Comparison of ENCODE assay signal across 25 cellular contexts in genomic region chr7:45104844-45105587, GRCh38. TPM values are rescaled to one million over a fixed set of nuclear protein-coding genes. Genes with fewer than 3 reads are reported as not detected.
DNase-seq lines count a peak whose midpoint lies in the region; ATAC-seq and TF ChIP-seq lines count a peak whose summit lies in the region.
"Had no signal": no experiment of that assay in that cellular context is flagged by ENCODE, and none has a peak within 500 bp of the region (broad histone marks: within the 10 kb centered on the region; RNA-seq: fewer than 3 reads in every experiment).

No MANE protein-coding gene starts in this region.

- H3K4me1 ChIP-seq in endodermal cell (ENCODE audit: control insufficient read depth, insufficient read depth, low read length) = no peaks in the 10 kb centered on the region

- ATAC-seq in activated CD4-positive, CD25-positive, alpha-beta regulatory T cell treated with anti-CD3 and anti-CD28 coated beads, Interleukin-2, amount 50 U/mL, for 24 hours = no peak
- no peak for ATAC-seq in stimulated activated naive CD8-positive, alpha-beta T cell treated with anti-CD3 and anti-CD28 coated beads, Interleukin-15, Interleukin-2, amounts not matched to agents 100 U/mL and 50 U/mL, for 24 hours
- ATAC-seq in GM21528 (IDR thresholded peaks at IDR 0.05; ENCODE audit: low FRiP score, unreplicated experiment) = no peak
- ATAC-seq: CD8-positive, alpha-beta T cell; PC-3 had no signal

- no peaks in the 10 kb centered on the region for H3K27me3 Mint-ChIP-seq in stimulated activated naive CD8-positive, alpha-beta T cell treated with anti-CD3 and anti-CD28 coated beads, Interleukin-15, Interleukin-2, amounts not matched to agents 100 ng/mL and 50 ng/mL, for 24 hours
- H3K27me3 Mint-ChIP-seq in endodermal cell (ENCODE audit: insufficient read depth) = no peaks in the 10 kb centered on the region
- no peaks in the 10 kb centered on the region for H3K27me3 Mint-ChIP-seq in activated naive CD4-positive, alpha-beta T cell treated with anti-CD3 and anti-CD28 coated beads for 36 hours (ENCODE audit: low read depth)
- H3K27me3 Mint-ChIP-seq: IgD-negative memory B cell had no signal

- H3K9ac ChIP-seq in endodermal cell (ENCODE audit: extremely low read depth, low read length, poor library complexity, severe bottlenecking) = no peak overlapping the region

- H3K9me3 Mint-ChIP-seq in stimulated activated naive CD8-positive, alpha-beta T cell treated with anti-CD3 and anti-CD28 coated beads, Interleukin-15, Interleukin-2, amounts not matched to agents 100 ng/mL and 50 ng/mL, for 24 hours = no peaks in the 10 kb centered on the region
- no peaks in the 10 kb centered on the region for H3K9me3 Mint-ChIP-seq in endodermal cell
- H3K9me3 Mint-ChIP-seq in activated naive CD4-positive, alpha-beta T cell treated with anti-CD3 and anti-CD28 coated beads for 36 hours = no peaks in the 10 kb centered on the region
- H3K9me3 Mint-ChIP-seq: CD8-positive, alpha-beta T cell; IgD-negative memory B cell had no signal

- H3K27me3 ChIP-seq in endodermal cell (ENCODE audit: control insufficient read depth, insufficient read depth, low read length, poor library complexity, severe bottlenecking) = no peaks in the 10 kb centered on the region

- no peak for TF ChIP-seq CTCF in endodermal cell (conservative IDR thresholded peaks at IDR 0.05)

- peaks cover 39% of the 10 kb centered on the region for H3K4me1 Mint-ChIP-seq in stimulated activated naive CD8-positive, alpha-beta T cell treated with anti-CD3 and anti-CD28 coated beads, Interleukin-15, Interleukin-2, amounts not matched to agents 100 ng/mL and 50 ng/mL, for 24 hours (ENCODE audit: low read depth)
- H3K4me1 Mint-ChIP-seq in endodermal cell = peaks cover 2% of the 10 kb centered on the region
- peaks cover 33% of the 10 kb centered on the region for H3K4me1 Mint-ChIP-seq in activated naive CD4-positive, alpha-beta T cell treated with anti-CD3 and anti-CD28 coated beads for 36 hours (ENCODE audit: low read depth)

- no peak overlapping the region for H3K4me3 Mint-ChIP-seq in stimulated activated naive CD8-positive, alpha-beta T cell treated with anti-CD3 and anti-CD28 coated beads, Interleukin-15, Interleukin-2, amounts not matched to agents 100 ng/mL and 50 ng/mL, for 24 hours
- H3K4me3 Mint-ChIP-seq in endodermal cell = no peak overlapping the region
- H3K4me3 Mint-ChIP-seq in activated naive CD4-positive, alpha-beta T cell treated with anti-CD3 and anti-CD28 coated beads for 36 hours = no peak overlapping the region
- H3K4me3 Mint-ChIP-seq: CD8-positive, alpha-beta T cell; IgD-negative memory B cell had no signal

- H3K4me3 ChIP-seq in endodermal cell (ENCODE audit: low read length) = no peak overlapping the region

- peaks cover 67% of the 10 kb centered on the region for H3K36me3 Mint-ChIP-seq in stimulated activated naive CD8-positive, alpha-beta T cell treated with anti-CD3 and anti-CD28 coated beads, Interleukin-15, Interleukin-2, amounts not matched to agents 100 ng/mL and 50 ng/mL, for 24 hours (ENCODE audit: low read depth)
- peaks cover 75% of the 10 kb centered on the region for H3K36me3 Mint-ChIP-seq in endodermal cell (ENCODE audit: low read depth)
- peaks cover 42% of the 10 kb centered on the region for H3K36me3 Mint-ChIP-seq in activated naive CD4-positive, alpha-beta T cell treated with anti-CD3 and anti-CD28 coated beads for 36 hours (ENCODE audit: low read depth)
- H3K36me3 Mint-ChIP-seq: IgD-negative memory B cell had no signal

- CTCF ChIA-PET in activated naive CD4-positive, alpha-beta T cell treated with anti-CD3 and anti-CD28 coated beads for 36 hours (lab: Charles Lee) = interaction anchor here (0.6 to 0.8 kb wide), 2 partner anchors 12 to 62 kb away, joined by 3 to 4 read pairs; no protein-coding TSS in a partner anchor

- H3K36me3 ChIP-seq in endodermal cell (ENCODE audit: control insufficient read depth, insufficient read depth, low read length) = peaks cover 90% of the 10 kb centered on the region

- 94 to 99% methylated on average over 8 to 12 of the region's 12 CpGs for WGBS in endodermal cell (ENCODE audit: insufficient coverage in 1 of 2, insufficient read length in 1 of 2), 2 experiments

- DNase-seq in activated CD4-positive, CD25-positive, alpha-beta regulatory T cell treated with anti-CD3 and anti-CD28 coated beads, Interleukin-2, amount 50 U/mL, for 72 hours = peak; percentile 22
- DNase-seq in stimulated activated naive CD8-positive, alpha-beta T cell treated with anti-CD3 and anti-CD28 coated beads, Interleukin-15, Interleukin-2, amounts not matched to agents 100 U/mL and 50 U/mL, for 24 hours = no peak
- peak; percentile 21 for DNase-seq in endodermal cell
- DNase-seq in activated naive CD4-positive, alpha-beta T cell treated with anti-CD3 and anti-CD28 coated beads for 36 hours = no peak
- DNase-seq in stimulated activated naive CD4-positive, alpha-beta T cell treated with Interleukin-2 at 50 U/mL for 16 hours (lab: John Stamatoyannopoulos, UW) = no peak
- DNase-seq: 8988T; AML-193; C1 segment of cervical spinal cord; CD8-positive, alpha-beta T cell; DMS153; Karpas-422; NCI-H1048; NCI-H1417 treated with DMSO at 0.1 percent for 48 hours; NCI-H187; NCI-H446; NCI-H526; PC-3; SHP77 treated with DMSO at 0.1 percent for 48 hours had no signal

- no peaks in the 10 kb centered on the region for H3K9me3 ChIP-seq in endodermal cell (ENCODE audit: control insufficient read depth, low read length)

- peak overlapping the region; percentile 58 for H3K27ac Mint-ChIP-seq in stimulated activated naive CD8-positive, alpha-beta T cell treated with anti-CD3 and anti-CD28 coated beads, Interleukin-15, Interleukin-2, amounts not matched to agents 100 ng/mL and 50 ng/mL, for 24 hours
- no peak overlapping the region for H3K27ac Mint-ChIP-seq in endodermal cell
- H3K27ac Mint-ChIP-seq in activated naive CD4-positive, alpha-beta T cell treated with anti-CD3 and anti-CD28 coated beads for 36 hours = no peak overlapping the region

- intact Hi-C loops in activated naive CD4-positive, alpha-beta T cell treated with anti-CD3 and anti-CD28 coated beads for 36 hours (cut with micrococcal nuclease) = no loop called here

- no peak overlapping the region for H3K27ac ChIP-seq in endodermal cell (ENCODE audit: low read depth, low read length)

RNA-seq across cellular contexts. Expression of gene TBRG4, which starts 6.5 kb away (rescaled TPM):
- total RNA-seq in endodermal cell = 10 to 100 TPM; 66.7 to 95.9 TPM
- 52.1 TPM for polyA plus RNA-seq in endodermal cell (2013, experiment 1 of 2)
- 54.2 TPM for polyA plus RNA-seq in endodermal cell (2013, experiment 2 of 2)
- total RNA-seq in activated naive CD4-positive, alpha-beta T cell treated with anti-CD3 and anti-CD28 coated beads for 36 hours = 100 to 1,000 TPM; 127 to 136 TPM

RNA-seq across cellular contexts. Expression of gene NACAD, which starts 16.2 kb away (rescaled TPM):
- 1 to 10 TPM; 5.8 to 6.7 TPM for total RNA-seq in endodermal cell
- polyA plus RNA-seq in endodermal cell (2013, experiment 1 of 2) = 25.0 TPM
- polyA plus RNA-seq in endodermal cell (2013, experiment 2 of 2) = 21.5 TPM
- total RNA-seq in activated naive CD4-positive, alpha-beta T cell treated with anti-CD3 and anti-CD28 coated beads for 36 hours = under 1 TPM; 0.05 TPM
- total RNA-seq: MCF 10A had no signal
- polyA plus RNA-seq: IgD-negative memory B cell had no signal

RNA-seq across cellular contexts. Expression of gene RAMP3, which starts 52.6 kb away (rescaled TPM):
- not detected for total RNA-seq in endodermal cell
- polyA plus RNA-seq in endodermal cell (2013, experiment 1 of 2) = not detected
- not detected for polyA plus RNA-seq in endodermal cell (2013, experiment 2 of 2)
- not detected for total RNA-seq in activated naive CD4-positive, alpha-beta T cell treated with anti-CD3 and anti-CD28 coated beads for 36 hours
- total RNA-seq: CD8-positive, alpha-beta T cell; Daoy; MCF 10A; PC-3 had no signal
- polyA plus RNA-seq: AG04450, IgD-negative memory B cell had no signal

Comparison
In these comparisons a context has a peak if more than half of its experiments do, and no peak if none do; other contexts are left out.
1. DNase-seq: peak in activated CD4-positive, CD25-positive, alpha-beta regulatory T cell treated with anti-CD3 and anti-CD28 coated beads, Interleukin-2, amount 50 U/mL, for 72 hours (single experiment) and endodermal cell (single experiment); none in stimulated activated naive CD8-positive, alpha-beta T cell treated with anti-CD3 and anti-CD28 coated beads, Interleukin-15, Interleukin-2, amounts not matched to agents 100 U/mL and 50 U/mL, for 24 hours (single experiment), activated naive CD4-positive, alpha-beta T cell treated with anti-CD3 and anti-CD28 coated beads for 36 hours (single experiment) and stimulated activated naive CD4-positive, alpha-beta T cell treated with Interleukin-2 at 50 U/mL for 16 hours (single experiment).
2. RNA of gene NACAD, which starts 16.2 kb away (total RNA-seq): 5.8 to 6.7 TPM in endodermal cell; 0.05 TPM in activated naive CD4-positive, alpha-beta T cell treated with anti-CD3 and anti-CD28 coated beads for 36 hours; every median in the first group is over 4 times any median in the second.